In the genomic region with DNA sequence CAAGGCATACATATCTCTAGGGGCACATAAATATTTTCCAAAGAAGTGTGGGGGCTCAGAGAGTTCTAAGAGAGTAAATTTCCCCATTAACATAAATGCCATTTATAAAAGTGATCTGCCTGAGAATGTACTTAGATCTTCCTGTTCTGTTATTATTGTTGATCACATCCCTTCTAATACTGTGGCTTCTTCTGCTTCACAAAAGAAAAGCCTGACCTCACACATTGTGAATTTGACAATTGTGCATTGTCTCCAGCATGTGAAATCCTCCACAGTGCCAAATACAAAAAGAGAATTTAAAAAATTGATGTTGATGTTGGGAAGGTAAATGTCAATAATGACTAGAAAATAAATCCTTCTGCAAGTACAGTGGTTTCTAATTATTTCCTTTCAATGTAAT, we compare ENCODE assay signal across 15 cellular contexts.
DNase-seq lines count a peak whose midpoint lies in the region; ATAC-seq and TF ChIP-seq lines count a peak whose summit lies in the region.
"Had no signal": no experiment of that assay in that cellular context is flagged by ENCODE, and none has a peak within 500 bp of the region (broad histone marks: within the 10 kb centered on the region; RNA-seq: fewer than 3 reads in every experiment).

No MANE protein-coding gene starts in this region.

- no peaks in the 10 kb centered on the region for H3F3A ChIP-seq in GM23338 (replicated peaks; ENCODE audit: low read depth)

- ATAC-seq in GM23338: no peak
- ATAC-seq in GM21367 (IDR thresholded peaks at IDR 0.05; ENCODE audit: unreplicated experiment): no peak
- ATAC-seq in HG03196 (IDR thresholded peaks at IDR 0.05; ENCODE audit: unreplicated experiment): no peak
- ATAC-seq: HCT116, K562 had no signal

- H3K36me3 Mint-ChIP-seq in GM23338 (ENCODE audit: low read depth): peaks cover 25% of the 10 kb centered on the region
- H3K36me3 Mint-ChIP-seq: CD14-positive monocyte; CD8-positive, alpha-beta memory T cell had no signal

- H3K79me2 ChIP-seq in GM23338 (replicated peaks; ENCODE audit: insufficient read depth): no peaks in the 10 kb centered on the region

- no peak overlapping the region; the same call in 1 of the 2 replicates for H3K27ac Mint-ChIP-seq in GM23338
- H3K27ac Mint-ChIP-seq: CD14-positive monocyte; CD8-positive, alpha-beta memory T cell had no signal

- TF ChIP-seq CTCF in GM23338 (conservative IDR thresholded peaks at IDR 0.05; ENCODE audit: low read depth in 2 of 2): no peak

- no peak overlapping the region for H3K4me3 Mint-ChIP-seq in GM23338
- H3K4me3 Mint-ChIP-seq: CD14-positive monocyte; CD8-positive, alpha-beta memory T cell had no signal

- H3K4me2 ChIP-seq in GM23338: no peak overlapping the region

- H3K4me1 ChIP-seq in GM23338 (ENCODE audit: insufficient read depth): peaks cover 15% of the 10 kb centered on the region

- no peak overlapping the region for H3K4me3 ChIP-seq in GM23338
- H3K4me3 ChIP-seq: K562 had no signal

- H3K9me3 Mint-ChIP-seq in GM23338: peaks cover 31% of the 10 kb centered on the region

- H4K20me1 ChIP-seq in GM23338 (replicated peaks; ENCODE audit: insufficient read depth): no peaks in the 10 kb centered on the region

- DNase-seq in GM23338 (ENCODE audit: low spot score): no peak
- no peak for DNase-seq in caudate nucleus (lab: John Stamatoyannopoulos, UW)
- DNase-seq in superior temporal gyrus (ENCODE audit: extremely low spot score): peak; percentile 59
- DNase-seq in stimulated activated CD4-positive, alpha-beta T cell treated with anti-CD3 and anti-CD28 coated beads, Interleukin-2, amount 100 ng/mL, for 24 hours: no peak
- DNase-seq: CD8-positive, alpha-beta memory T cell; DMS53; GF-D8 had no signal

- H3K27ac ChIP-seq in GM23338 (ENCODE audit: low read depth): no peak overlapping the region
- H3K27ac ChIP-seq in caudate nucleus (ENCODE audit: low read depth, low read length): peak overlapping the region; percentile 67
- peak overlapping the region; percentile 46 for H3K27ac ChIP-seq in layer of hippocampus (ENCODE audit: low read depth, low read length)
- H3K27ac ChIP-seq: 22Rv1, HL-60 had no signal

- peaks cover 2% of the 10 kb centered on the region for H3K27me3 Mint-ChIP-seq in GM23338 (ENCODE audit: insufficient read depth, low read depth, poor library complexity)
- H3K27me3 Mint-ChIP-seq: CD8-positive, alpha-beta memory T cell had no signal

- H3K4me1 Mint-ChIP-seq in GM23338: peaks cover 6% of the 10 kb centered on the region; the same call in 2 of the 3 replicates
- H3K4me1 Mint-ChIP-seq: CD14-positive monocyte; CD8-positive, alpha-beta memory T cell had no signal

- H3K27me3 ChIP-seq in GM23338 (ENCODE audit: insufficient read depth) (no peaks in the 10 kb centered on the region), layer of hippocampus (ENCODE audit: control insufficient read depth, insufficient read depth, low read length) (no peaks in the 10 kb centered on the region)

- peaks cover 12% of the 10 kb centered on the region for H3K36me3 ChIP-seq in GM23338 (ENCODE audit: insufficient read depth)

- H2AFZ ChIP-seq in GM23338: 0 out of 2 replicates have a peak overlapping the region, but pooled peaks have one; percentile 1

- peaks cover 10% of the 10 kb centered on the region; the same call in 1 of the 2 replicates for H3K9me2 ChIP-seq in GM23338 (ENCODE audit: insufficient read depth)

TF ChIP-seq in GM23338, 12 proteins besides CTCF, POLR2A, EP300 and RAD21:
- no peak for TF ChIP-seq EZH2 (IDR thresholded peaks at IDR 0.05; ENCODE audit: low read depth, unreplicated experiment)
TF ChIP-seq in GM23338: peak in this region for 0.
